Comparison of ENCODE assay signal across 8 cellular contexts in genomic region chrX:107629533-107629909, GRCh38. TPM values are rescaled to one million over a fixed set of nuclear protein-coding genes. Genes with fewer than 3 reads are reported as not detected.
DNase-seq lines count a peak whose midpoint lies in the region; ATAC-seq, FAIRE-seq and TF ChIP-seq lines count a peak whose summit lies in the region.

No MANE protein-coding gene starts in this region.

- peak overlapping the region; percentile 79 to 86 for H3K4me3 ChIP-seq in CD4-positive, alpha-beta memory T cell (ENCODE audit: low read length in 2 of 2)
- peak overlapping the region; percentile 61 for H3K4me3 ChIP-seq in parathyroid adenoma (ENCODE audit: low read depth, low read length)

- H3K27ac ChIP-seq in CD4-positive, alpha-beta memory T cell (ENCODE audit: low read depth, low read length), result peak overlapping the region; percentile 73
- H3K27ac ChIP-seq in parathyroid adenoma, result peak overlapping the region; percentile 75

- peaks cover 31% of the 10 kb centered on the region for H3K4me1 ChIP-seq in CD4-positive, alpha-beta memory T cell (ENCODE audit: insufficient read depth, low read length)
- no peaks in the 10 kb centered on the region for H3K4me1 ChIP-seq in parathyroid adenoma

- no peak for ATAC-seq in HG03521 (IDR thresholded peaks at IDR 0.05; ENCODE audit: unreplicated experiment)

- H3K9ac ChIP-seq in parathyroid adenoma, result no peak overlapping the region

- no peaks in the 10 kb centered on the region for H3K9me3 Mint-ChIP-seq in CD4-positive, alpha-beta memory T cell

- CTCF ChIA-PET in CD4-positive, alpha-beta memory T cell (lab: Charles Lee; ENCODE audit: partially characterized antibody), result interaction anchor here (0.8 to 7.0 kb wide), 5 partner anchors 14 to 392 kb away, joined by 3 to 62 read pairs (median 12); partner anchors contain the start of genes NCBP2L and TSC22D3

- peak overlapping the region; percentile 77 for H3K4me2 ChIP-seq in parathyroid adenoma (ENCODE audit: low read length)

- no peak for TF ChIP-seq CTCF in parathyroid adenoma (IDR thresholded peaks at IDR 0.05)

- POLR2A ChIA-PET in CD4-positive, alpha-beta memory T cell (lab: Charles Lee; ENCODE audit: partially characterized antibody), result interaction anchor here (1.0 to 2.6 kb wide), 11 partner anchors 13 to 389 kb away, joined by 3 to 36 read pairs (median 10); partner anchors contain the start of genes NCBP2L and TSC22D3

- peak; percentile 26 for FAIRE-seq in GM19239 (lab: Jason Lieb, UNC)

- intact Hi-C loops in CD4-positive, alpha-beta memory T cell (cut with micrococcal nuclease), result loop anchor here (1.0 to 10.0 kb wide), 3 partner anchors 113 to 635 kb away; partner anchors contain the start of genes DNAAF6 and NUP62CL

- DNase-seq in CD4-positive, alpha-beta memory T cell, result peak in 3 of 5 donors; percentile 8 to 16 (median 10)
- DNase-seq in GM19239 (ENCODE audit: insufficient read length, low spot score) (no peak), SK-MEL-5 (ENCODE audit: low read depth, low spot score) (peak; percentile 30), fibroblast of gingiva (ENCODE audit: low read depth) (peak; percentile 14), inferior parietal cortex (ENCODE audit: extremely low spot score) (no peak), SKM-1 (lab: John Stamatoyannopoulos, UW; ENCODE audit: unreplicated experiment) (no peak)

- in situ Hi-C loops in SK-MEL-5 (cut with HindIII; ENCODE audit: low pct_unique_long_range_greater_than_20kb, low sequenced_read_pairs), result no loop called here

- H3K4me1 Mint-ChIP-seq in CD4-positive, alpha-beta memory T cell, result peaks cover 16 to 46% (median 29%) of the 10 kb centered on the region in 4 donors

- peak overlapping the region; percentile 94 to 96 (median 95) for H3K27ac Mint-ChIP-seq in CD4-positive, alpha-beta memory T cell

- H3K36me3 Mint-ChIP-seq in CD4-positive, alpha-beta memory T cell, result peaks cover 0 to 9% of the 10 kb centered on the region in 2 donors

- H3K27me3 Mint-ChIP-seq in CD4-positive, alpha-beta memory T cell, result no peaks in the 10 kb centered on the region

- no peaks in the 10 kb centered on the region for H3K36me3 ChIP-seq in CD4-positive, alpha-beta memory T cell (ENCODE audit: insufficient read depth, low read length)
- H3K36me3 ChIP-seq in parathyroid adenoma (ENCODE audit: control insufficient read depth, insufficient read depth, low read length), result no peaks in the 10 kb centered on the region

- no peaks in the 10 kb centered on the region for H3K27me3 ChIP-seq in CD4-positive, alpha-beta memory T cell (ENCODE audit: insufficient read depth, low read length)
- H3K27me3 ChIP-seq in parathyroid adenoma (ENCODE audit: control insufficient read depth, insufficient read depth, low read length), result no peaks in the 10 kb centered on the region

- peak overlapping the region; percentile 76 for H2AFZ ChIP-seq in parathyroid adenoma

- no peaks in the 10 kb centered on the region for H3K79me2 ChIP-seq in parathyroid adenoma

- H3K9me3 ChIP-seq in CD4-positive, alpha-beta memory T cell (ENCODE audit: control insufficient read depth in 1 of 2, low read length in 2 of 2), result no peaks in the 10 kb centered on the region
- H3K9me3 ChIP-seq in parathyroid adenoma (ENCODE audit: control insufficient read depth, low read length), result no peaks in the 10 kb centered on the region

- H3K4me3 Mint-ChIP-seq in CD4-positive, alpha-beta memory T cell, result peak overlapping the region; percentile 85 to 99 (median 95)

RNA-seq across cellular contexts. Expression of gene PRPS1, which starts 1.2 kb away (rescaled TPM):
- 10 to 100 TPM; 56.1 to 61.3 TPM for total RNA-seq in CD4-positive, alpha-beta memory T cell
- polyA plus RNA-seq in CD4-positive, alpha-beta memory T cell, result 10 to 100 TPM; 53.4 to 61.9 TPM
- 39.8 and 39.9 TPM in 2 replicates for total RNA-seq in SK-MEL-5 (2014; rRNA removed; shearing (Covaris generic))
- polyA plus RNA-seq in SK-MEL-5 (2015; cell fraction: cytosol; rRNA removed), result 49.5 and 49.6 TPM in 2 replicates
- polyA plus RNA-seq in SK-MEL-5 (2015; cell fraction: nucleus; rRNA removed), result 22.3 and 22.8 TPM in 2 replicates

Comparison
In these comparisons a context has a peak if more than half of its experiments do, and no peak if none do; other contexts are left out.
1. DNase-seq: peak in CD4-positive, alpha-beta memory T cell (3 of 5), SK-MEL-5 (single experiment) and fibroblast of gingiva (single experiment); none in GM19239 (single experiment), inferior parietal cortex (single experiment) and SKM-1 (single experiment).